In the genomic region with DNA sequence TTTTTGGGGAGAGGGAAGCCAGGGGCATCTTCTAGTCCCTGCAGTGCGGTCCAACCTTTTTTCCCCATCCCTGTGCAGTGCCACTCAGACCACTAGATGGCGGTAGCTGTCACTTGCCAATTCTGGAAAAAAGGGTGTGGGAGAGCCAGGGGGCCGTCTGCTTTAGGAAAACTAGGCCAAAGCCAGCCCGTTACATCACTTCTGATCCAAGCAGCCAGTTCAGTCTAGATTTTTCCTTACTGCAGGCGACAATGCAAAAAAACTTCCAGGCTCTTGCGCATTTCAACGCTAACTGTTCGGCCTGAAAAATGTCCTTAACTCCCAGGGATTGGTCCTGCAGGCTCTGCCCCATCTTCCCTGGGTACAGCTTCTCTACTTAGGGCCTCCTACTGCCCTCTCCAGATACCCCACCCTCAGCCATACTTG, we compare ENCODE assay signal across 8 cellular contexts.
A peak's percentile ranks its signal among the peaks of the same experiment; 100 is the strongest.
DNase-seq lines count a peak whose midpoint lies in the region; ATAC-seq and TF ChIP-seq lines count a peak whose summit lies in the region.

No MANE protein-coding gene starts in this region.

- no peak for ATAC-seq in central memory CD8-positive, alpha-beta T cell (replicated peaks; ENCODE audit: extremely low read depth, poor library complexity, severe bottlenecking)
- ATAC-seq in HG03439 (IDR thresholded peaks at IDR 0.05; ENCODE audit: unreplicated experiment) = no peak

- H3K27me3 Mint-ChIP-seq in central memory CD8-positive, alpha-beta T cell = peaks cover 66% of the 10 kb centered on the region

- peaks cover 2% of the 10 kb centered on the region for H3K36me3 Mint-ChIP-seq in central memory CD8-positive, alpha-beta T cell (ENCODE audit: insufficient read depth)

- DNase-seq in NCI-H2081 (lab: John Stamatoyannopoulos, UW) = peak; percentile 39 to 51
- DNase-seq in NCI-H2081 treated with DMSO at 0.1 percent for 48 hours (lab: John Stamatoyannopoulos, UW) = no peak
- DNase-seq in NCI-H1092 treated with DMSO at 0.1 percent for 48 hours (lab: John Stamatoyannopoulos, UW) = peak; percentile 56
- DNase-seq in central memory CD8-positive, alpha-beta T cell (ENCODE audit: low spot score in 2 of 2) = peak; percentile 30 to 35
- no peak for DNase-seq in kidney epithelial cell (ENCODE audit: low read depth)
- peak; percentile 2 to 20 for DNase-seq in stimulated activated CD4-positive, alpha-beta T cell treated with anti-CD3 and anti-CD28 coated beads, Interleukin-1b, Interleukin-23, amount 100 ng/mL, for 1 hour (ENCODE audit: low read depth in 2 of 2)

- TF ChIP-seq CTCF in WI38 (IDR thresholded peaks at IDR 0.05; ENCODE audit: low read depth, low read length) (peak; percentile 95), kidney epithelial cell (IDR thresholded peaks at IDR 0.05; ENCODE audit: insufficient read depth, low read length, poor library complexity, severe bottlenecking) (peak; percentile 93)

- no peak overlapping the region for H3K27ac Mint-ChIP-seq in central memory CD8-positive, alpha-beta T cell (ENCODE audit: low read depth)

- H3K4me3 ChIP-seq in WI38 (ENCODE audit: low read depth, low read length) = no peak overlapping the region
- no peak overlapping the region for H3K4me3 ChIP-seq in kidney epithelial cell (ENCODE audit: low read depth, low read length)

- no peaks in the 10 kb centered on the region for H3K9me3 Mint-ChIP-seq in central memory CD8-positive, alpha-beta T cell

- H3K27me3 ChIP-seq in kidney epithelial cell (ENCODE audit: control insufficient read depth, insufficient read depth, low read length) = no peaks in the 10 kb centered on the region

- no peaks in the 10 kb centered on the region for H3K4me1 Mint-ChIP-seq in central memory CD8-positive, alpha-beta T cell

- H3K4me3 Mint-ChIP-seq in central memory CD8-positive, alpha-beta T cell = no peak overlapping the region

- H3K36me3 ChIP-seq in kidney epithelial cell (ENCODE audit: control insufficient read depth, insufficient read depth, low read length) = no peaks in the 10 kb centered on the region

Comparison
In these comparisons a context has a peak if more than half of its experiments do, and no peak if none do; other contexts are left out.
1. DNase-seq: peak in NCI-H2081 (2 of 2), NCI-H1092 treated with DMSO at 0.1 percent for 48 hours (single experiment), central memory CD8-positive, alpha-beta T cell (2 of 2) and stimulated activated CD4-positive, alpha-beta T cell treated with anti-CD3 and anti-CD28 coated beads, Interleukin-1b, Interleukin-23, amount 100 ng/mL, for 1 hour (2 of 2); none in NCI-H2081 treated with DMSO at 0.1 percent for 48 hours (single experiment) and kidney epithelial cell (single experiment).